In genomic region chr22:48517039-48518030, GRCh38 we compare ENCODE assay signal across 20 cellular contexts.
DNase-seq lines count a peak whose midpoint lies in the region; ATAC-seq and TF ChIP-seq lines count a peak whose summit lies in the region.
"Had no signal": no experiment of that assay in that cellular context is flagged by ENCODE, and none has a peak within 500 bp of the region (broad histone marks: within the 10 kb centered on the region; RNA-seq: fewer than 3 reads in every experiment).

No MANE protein-coding gene starts in this region.

- H3K4me3 ChIP-seq in Panc1 (ENCODE audit: low read depth in 2 of 2, low read length in 2 of 2), result no peak overlapping the region
- no peak overlapping the region for H3K4me3 ChIP-seq in foreskin fibroblast (ENCODE audit: low read depth in 1 of 2, low read length in 2 of 2)
- H3K4me3 ChIP-seq: adrenal gland, heart left ventricle, lung, prostate gland, SK-N-MC had no signal

- CTCF ChIA-PET in Panc1 (lab: Charles Lee), result no interaction called here

- H3K27ac ChIP-seq in Panc1 (ENCODE audit: low read length), result no peak overlapping the region
- H3K27ac ChIP-seq: adrenal gland, prostate gland, SK-N-MC had no signal

- no peak for TF ChIP-seq POLR2A in erythroblast (IDR thresholded peaks at IDR 0.05; ENCODE audit: low read length)

- no peaks in the 10 kb centered on the region for H3K4me1 ChIP-seq in Panc1 (ENCODE audit: control insufficient read depth, insufficient read depth, low read length)
- H3K4me1 ChIP-seq: adrenal gland, heart left ventricle, prostate gland had no signal

- no peaks in the 10 kb centered on the region for H3K9me3 ChIP-seq in Panc1 (ENCODE audit: control insufficient read depth, insufficient read depth, low read depth, low read length)
- H3K9me3 ChIP-seq: adrenal gland, heart left ventricle, prostate gland had no signal

- TF ChIP-seq CTCF in Panc1 (IDR thresholded peaks at IDR 0.05), result no peak
- TF ChIP-seq CTCF in foreskin fibroblast (IDR thresholded peaks at IDR 0.05; ENCODE audit: low read depth, low read length), result peak; percentile 9

- peak; percentile 69; the same call in 1 of the 2 replicates for ATAC-seq in Panc1
- no peak for ATAC-seq in GM21360 (IDR thresholded peaks at IDR 0.05; ENCODE audit: unreplicated experiment)
- no peak for ATAC-seq in HG03442 (IDR thresholded peaks at IDR 0.05; ENCODE audit: unreplicated experiment)
- ATAC-seq: activated CD4-positive, CD25-positive, alpha-beta regulatory T cell treated with anti-CD3 and anti-CD28 coated beads, Interleukin-2, amount 50 U/mL, for 24 hours; effector memory CD8-positive, alpha-beta T cell; stimulated activated memory B cell treated with anti-CD40 and anti-IgM and Interleukin-4, amounts not matched to agents 10 μg/mL and 1 μg/mL and 100 μg/mL, for 72 hours had no signal

- DNase-seq in Ammon's horn (ENCODE audit: low spot score) (peak; percentile 87), Panc1 (ENCODE audit: low read depth, low spot score) (no peak), foreskin fibroblast (no peak), nucleus accumbens (lab: John Stamatoyannopoulos, UW) (peak in 54 of 56 donors; percentile 16 to 88 (median 68)), erythroblast (lab: John Stamatoyannopoulos, UW) (no peak), NCI-H510A (lab: John Stamatoyannopoulos, UW) (no peak)
- DNase-seq: activated T-cell treated with anti-CD3 and anti-CD28 coated beads, Interleukin-2, amount 50 U/mL, for 1 hour; adrenal gland; effector memory CD8-positive, alpha-beta T cell; heart left ventricle; NCI-H1436; NCI-H748 treated with DMSO at 0.1 percent for 48 hours; stimulated activated CD4-positive, alpha-beta T cell treated with anti-CD3 and anti-CD28 coated beads, Interleukin-2, amount 100 ng/mL, for 24 hours had no signal

- intact Hi-C loops in Panc1 (cut with micrococcal nuclease; ENCODE audit: unreplicated experiment), result no loop called here

- in situ Hi-C loops in Panc1 (cut with HindIII; ENCODE audit: low pct_unique_long_range_greater_than_20kb, low sequenced_read_pairs), result no loop called here

- H3K27me3 ChIP-seq in Panc1 (ENCODE audit: control insufficient read depth, insufficient read depth, low read length), result no peaks in the 10 kb centered on the region
- H3K27me3 ChIP-seq: adrenal gland had no signal

- no peaks in the 10 kb centered on the region for H3K36me3 ChIP-seq in Panc1 (ENCODE audit: control insufficient read depth, insufficient read depth, low read length)
- H3K36me3 ChIP-seq: adrenal gland, heart left ventricle, prostate gland had no signal

- POLR2A ChIA-PET in Panc1 (lab: Charles Lee), result no interaction called here

- BruUV-seq in Panc1 (replicated peaks; lab: Mats Ljungman, UMichigan), result no TSS peak

Comparison
In these comparisons a context has a peak if more than half of its experiments do, and no peak if none do; other contexts are left out.
1. DNase-seq: peak in Ammon's horn (single experiment) and nucleus accumbens (54 of 56); none in Panc1 (single experiment), foreskin fibroblast (0 of 2), erythroblast (0 of 2) and NCI-H510A (single experiment).